Comparison of ENCODE assay signal across 9 cellular contexts in genomic region chr20:39800548-39800947, GRCh38.
DNase-seq lines count a peak whose midpoint lies in the region; ATAC-seq and FAIRE-seq lines count a peak whose summit lies in the region.
"Had no signal": no experiment of that assay in that cellular context is flagged by ENCODE, and none has a peak within 500 bp of the region (broad histone marks: within the 10 kb centered on the region; RNA-seq: fewer than 3 reads in every experiment).

No MANE protein-coding gene starts in this region.

- ATAC-seq in GM18499 (IDR thresholded peaks at IDR 0.05; ENCODE audit: insufficient read depth, unreplicated experiment) (peak; percentile 37), HG02763 (IDR thresholded peaks at IDR 0.05; ENCODE audit: unreplicated experiment) (peak; percentile 61)

- H3K4me1 ChIP-seq in adipocyte (ENCODE audit: control insufficient read depth, insufficient read depth, low read length), result peaks cover 27% of the 10 kb centered on the region

- no peaks in the 10 kb centered on the region for H3K27me3 ChIP-seq in adipocyte (replicated peaks; ENCODE audit: control insufficient read depth, insufficient read depth, low read length)

- peak overlapping the region; percentile 16 for H3K4me3 ChIP-seq in adipocyte (ENCODE audit: low read length)

- H3K36me3 ChIP-seq in adipocyte (ENCODE audit: control insufficient read depth, insufficient read depth, low read length, severe bottlenecking), result no peaks in the 10 kb centered on the region

- H3K9me3 ChIP-seq in adipocyte (ENCODE audit: control insufficient read depth, low read length), result peaks cover 7% of the 10 kb centered on the region

- no peak for FAIRE-seq in HTR-8/SVneo (lab: Jason Lieb, UNC)

- DNase-seq in adipocyte (ENCODE audit: low read depth), result peak; percentile 75
- peak; percentile 14 for DNase-seq in mucosa of gallbladder (ENCODE audit: low spot score)
- no peak for DNase-seq in NCI-H1417 (lab: John Stamatoyannopoulos, UW)
- no peak for DNase-seq in HTR-8/SVneo (ENCODE audit: insufficient read length, low spot score)
- DNase-seq in activated CD4-positive, alpha-beta T cell treated with anti-CD3 and anti-CD28 coated beads for 4 hours, result no peak
- DNase-seq in NCI-H82 treated with DMSO at 0.1 percent for 48 hours (lab: John Stamatoyannopoulos, UW; ENCODE audit: unreplicated experiment), result no peak
- DNase-seq: activated B cell treated with CpG ODN at 0.5 μM for 24 hours had no signal

- no peak overlapping the region for H3K9ac ChIP-seq in adipocyte (ENCODE audit: low read length)

Comparison
In these comparisons a context has a peak if more than half of its experiments do, and no peak if none do; other contexts are left out.
1. DNase-seq: peak in adipocyte (single experiment) and mucosa of gallbladder (single experiment); none in NCI-H1417 (0 of 3), HTR-8/SVneo (single experiment), activated CD4-positive, alpha-beta T cell treated with anti-CD3 and anti-CD28 coated beads for 4 hours (0 of 2) and NCI-H82 treated with DMSO at 0.1 percent for 48 hours (single experiment).